8 cellular contexts compared by ENCODE assay signal in genomic region chr20:62063981-62064787, GRCh38. TPM values are rescaled to one million over a fixed set of nuclear protein-coding genes. Genes with fewer than 3 reads are reported as not detected.
A peak's percentile ranks its signal among the peaks of the same experiment; 100 is the strongest.
DNase-seq lines count a peak whose midpoint lies in the region; ATAC-seq, FAIRE-seq and TF ChIP-seq lines count a peak whose summit lies in the region.

No MANE protein-coding gene starts in this region.

- H3K4me3 Mint-ChIP-seq in brain, result peak overlapping the region; percentile 70 to 87 (median 74)

- H3K27ac Mint-ChIP-seq in brain, result peak overlapping the region; percentile 40 to 94 (median 81)

- H3K27ac ChIP-seq in thymus (ENCODE audit: low read depth), result peak overlapping the region; percentile 31

- ATAC-seq in left colon (peak; percentile 63), GM21360 (IDR thresholded peaks at IDR 0.05; ENCODE audit: unreplicated experiment) (no peak)

- TF ChIP-seq CTCF in brain (conservative IDR thresholded peaks at IDR 0.05), result no peak

- H3K4me1 Mint-ChIP-seq in brain, result peaks cover 72% of the 10 kb centered on the region

- peaks cover 0 to 5% (median 0%) of the 10 kb centered on the region in 5 experiments for H3K9me3 Mint-ChIP-seq in brain

- no peaks in the 10 kb centered on the region for H3K36me3 Mint-ChIP-seq in brain

- FAIRE-seq in GM12892 (lab: Jason Lieb, UNC), result no peak

- WGBS in thymus, result 76% methylated on average over 62 of the region's 62 CpGs

- no peak for TF ChIP-seq POLR2A in GM12892 (IDR thresholded peaks at IDR 0.05; ENCODE audit: low read depth, low read length)

- intact Hi-C loops in left colon (cut with DNase I, micrococcal nuclease), result loop anchor here (5.0 to 10.0 kb wide), 2 partner anchors 71 to 78 kb away; partner anchors contain the start of genes PSMA7 (in 1 of the 2) and SS18L1 (in 1 of the 2)

- no peaks in the 10 kb centered on the region for H3K9me3 ChIP-seq in thymus (ENCODE audit: control insufficient read depth)

- DNase-seq in activated T-cell treated with anti-CD3 and anti-CD28 coated beads, Interleukin-2, amount 50 U/mL, for 1 hour, result peak; percentile 25
- DNase-seq in activated T-cell treated with anti-CD3 and anti-CD28 coated beads for 4 hours, result no peak
- peak; percentile 49 to 65 for DNase-seq in left colon
- DNase-seq in DMS114 treated with DMSO at 0.1 percent for 48 hours (lab: John Stamatoyannopoulos, UW; ENCODE audit: unreplicated experiment), result no peak
- no peak for DNase-seq in GM12892 (ENCODE audit: insufficient read length)

- no peaks in the 10 kb centered on the region for H3K27me3 ChIP-seq in thymus (ENCODE audit: control insufficient read depth, insufficient read depth)

- peaks cover 3% of the 10 kb centered on the region for H3K27me3 Mint-ChIP-seq in brain

- peak overlapping the region; percentile 93 for H3K4me3 ChIP-seq in thymus (ENCODE audit: low read length)

- H3K36me3 ChIP-seq in thymus (ENCODE audit: control insufficient read depth, insufficient read depth), result peaks cover 6% of the 10 kb centered on the region

- peaks cover 43% of the 10 kb centered on the region for H3K4me1 ChIP-seq in thymus (ENCODE audit: control insufficient read depth, insufficient read depth, low read length)

RNA-seq across cellular contexts. Expression of gene TAF4, which starts 1.5 kb away (rescaled TPM):
- polyA plus RNA-seq in brain (ENCODE audit: insufficient read depth, low read depth, low replicate concordance) (15.1 TPM), thymus (12.0 TPM)
- 10 to 100 TPM; 22.1 to 28.2 TPM for total RNA-seq in left colon
- polyA plus RNA-seq in GM12892 (2012; ENCODE audit: missing spikeins), result 7.8 TPM

RNA-seq across cellular contexts. Expression of gene LSM14B, which starts 58.1 kb away (rescaled TPM):
- polyA plus RNA-seq in brain (ENCODE audit: insufficient read depth, low read depth, low replicate concordance) (171 TPM), thymus (23.1 TPM)
- 10 to 100 TPM; 33.0 to 36.3 TPM for total RNA-seq in left colon
- polyA plus RNA-seq in GM12892 (2012; ENCODE audit: missing spikeins), result 29.3 TPM

Comparison
In these comparisons a context has a peak if more than half of its experiments do, and no peak if none do; other contexts are left out.
1. DNase-seq: peak in activated T-cell treated with anti-CD3 and anti-CD28 coated beads, Interleukin-2, amount 50 U/mL, for 1 hour (single experiment) and left colon (2 of 2); none in activated T-cell treated with anti-CD3 and anti-CD28 coated beads for 4 hours (single experiment), DMS114 treated with DMSO at 0.1 percent for 48 hours (single experiment) and GM12892 (single experiment).